In the genomic region with DNA sequence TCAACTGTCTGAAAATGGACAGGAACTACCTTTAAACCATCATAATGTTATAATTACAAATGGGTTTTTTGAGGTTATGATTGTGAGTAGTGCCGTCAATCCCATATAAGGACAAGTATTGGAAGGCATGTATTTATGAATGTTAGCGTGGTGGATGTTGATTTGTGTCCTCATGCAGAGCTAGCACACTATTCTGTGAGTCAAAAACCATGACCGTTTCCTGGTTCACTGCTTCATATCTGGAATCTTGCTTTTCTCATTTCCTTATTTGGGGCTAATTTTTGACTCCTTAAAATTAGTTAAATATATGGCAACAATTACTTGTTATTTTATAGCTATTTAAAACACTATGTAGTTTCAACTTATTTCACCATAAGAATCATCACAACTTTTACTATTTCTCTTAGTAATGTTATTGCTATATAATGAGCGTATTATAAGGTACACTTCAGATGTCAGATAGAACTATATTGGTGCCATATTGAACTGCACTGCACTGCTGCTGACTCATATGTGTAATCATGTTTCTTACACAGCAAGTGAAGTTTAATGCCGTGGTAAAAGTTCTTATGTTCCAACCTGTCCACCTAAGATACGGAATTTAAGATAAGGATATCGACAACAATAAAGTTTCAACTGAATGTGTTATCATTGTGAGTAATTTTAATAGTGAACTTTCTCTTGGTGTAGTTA, we compare ENCODE assay signal across 13 cellular contexts.
A peak's percentile ranks its signal among the peaks of the same experiment; 100 is the strongest.
DNase-seq lines count a peak whose midpoint lies in the region; ATAC-seq and TF ChIP-seq lines count a peak whose summit lies in the region.
"Had no signal": no experiment of that assay in that cellular context is flagged by ENCODE, and none has a peak within 500 bp of the region (broad histone marks: within the 10 kb centered on the region; RNA-seq: fewer than 3 reads in every experiment).

No MANE protein-coding gene starts in this region.

- WGBS in lower leg skin, 2 donors: 91 to 93% methylated on average over 7 of the region's 7 CpGs

- no peak for TF ChIP-seq CTCF in lower leg skin (IDR thresholded peaks at IDR 0.05)

- intact Hi-C loops in lower leg skin (cut with DNase I; ENCODE audit: low total_unique reads): no loop called here
- intact Hi-C loops in head of caudate nucleus (cut with DNase I): no loop called here

- no peak overlapping the region for H3K4me3 ChIP-seq in lower leg skin (ENCODE audit: low read depth, poor library complexity, severe bottlenecking)
- H3K4me3 ChIP-seq: uterus had no signal

- no peak for DNase-seq in lower leg skin (ENCODE audit: low spot score in 2 of 2)
- no peak for DNase-seq in activated naive CD4-positive, alpha-beta T cell (lab: John Stamatoyannopoulos, UW)
- no peak for DNase-seq in head of caudate nucleus
- DNase-seq: activated CD8-positive, alpha-beta memory T cell treated with anti-CD3 and anti-CD28 coated beads, Interleukin-2, amount 50 U/mL, for 48 hours; AML-193; effector CD8-positive, alpha-beta T cell; H7; uterus had no signal

- TF ChIP-seq POLR2A in lower leg skin (IDR thresholded peaks at IDR 0.05): no peak

- ATAC-seq in GM18517 (IDR thresholded peaks at IDR 0.05; ENCODE audit: unreplicated experiment) (peak; percentile 94), GM21367 (IDR thresholded peaks at IDR 0.05; ENCODE audit: unreplicated experiment) (peak; percentile 84), HG02938 (IDR thresholded peaks at IDR 0.05; ENCODE audit: unreplicated experiment) (peak; percentile 96), HG03521 (IDR thresholded peaks at IDR 0.05; ENCODE audit: unreplicated experiment) (peak; percentile 76), HG03280 (IDR thresholded peaks at IDR 0.05; ENCODE audit: unreplicated experiment) (no peak)
